ENCODE assay signal across 8 cellular contexts in genomic region chrX:97039363-97040029, GRCh38.
DNase-seq lines count a peak whose midpoint lies in the region; ATAC-seq and TF ChIP-seq lines count a peak whose summit lies in the region.

No MANE protein-coding gene starts in this region.

- peaks cover 0 to 7% (median 0%) of the 10 kb centered on the region in 3 donors for H3K4me1 ChIP-seq in esophagus squamous epithelium

- intact Hi-C loops in left cardiac atrium (cut with DNase I), result no loop called here
- intact Hi-C loops in Right ventricle myocardium inferior (cut with DNase I), result no loop called here
- intact Hi-C loops in esophagus squamous epithelium (cut with DNase I), result no loop called here

- H3K36me3 ChIP-seq in esophagus squamous epithelium, result no peaks in the 10 kb centered on the region

- H3K36me3 Mint-ChIP-seq in activated T-cell treated with anti-CD3 and anti-CD28 coated beads, Interleukin-2, amount 50 U/mL, for 72 hours (ENCODE audit: insufficient read depth in 2 of 2), result no peaks in the 10 kb centered on the region

- H3K27me3 Mint-ChIP-seq in activated T-cell treated with anti-CD3 and anti-CD28 coated beads, Interleukin-2, amount 50 U/mL, for 72 hours (ENCODE audit: low read depth), result no peaks in the 10 kb centered on the region

- H3K27ac Mint-ChIP-seq in activated T-cell treated with anti-CD3 and anti-CD28 coated beads, Interleukin-2, amount 50 U/mL, for 72 hours, result peak overlapping the region; percentile 40

- no peaks in the 10 kb centered on the region for H3K9me3 Mint-ChIP-seq in activated T-cell treated with anti-CD3 and anti-CD28 coated beads, Interleukin-2, amount 50 U/mL, for 72 hours

- H3K27me3 ChIP-seq in esophagus squamous epithelium, result no peaks in the 10 kb centered on the region

- WGBS in esophagus squamous epithelium, 2 donors, result 20 to 41% methylated on average over 3 to 4 of the region's 4 CpGs

- H3K4me3 Mint-ChIP-seq in activated T-cell treated with anti-CD3 and anti-CD28 coated beads, Interleukin-2, amount 50 U/mL, for 72 hours, result peak overlapping the region; percentile 17 to 55

- H3K9me3 ChIP-seq in esophagus squamous epithelium, result no peaks in the 10 kb centered on the region

- DNase-seq in left cardiac atrium (peak; percentile 54), Right ventricle myocardium inferior (ENCODE audit: missing footprints) (no peak), pulmonary artery endothelial cell (ENCODE audit: low read depth, low spot score) (peak; percentile 36), T1000 (lab: John Stamatoyannopoulos, UW) (no peak), HK-2 (ENCODE audit: unreplicated experiment) (no peak), esophagus squamous epithelium (lab: John Stamatoyannopoulos, UW) (no peak)
- DNase-seq in activated T-cell treated with anti-CD3 and anti-CD28 coated beads, Interleukin-2, amount 50 U/mL, for 72 hours, result peak; percentile 0 to 1

- no peak for TF ChIP-seq POLR2A in esophagus squamous epithelium (IDR thresholded peaks at IDR 0.05)

- no peak overlapping the region for H3K27ac ChIP-seq in esophagus squamous epithelium

- H3K4me3 ChIP-seq in esophagus squamous epithelium, result no peak overlapping the region

- no peak for TF ChIP-seq CTCF in esophagus squamous epithelium (IDR thresholded peaks at IDR 0.05)

- ATAC-seq in left cardiac atrium, result no peak
- ATAC-seq in Right ventricle myocardium inferior, result no peak
- peak; percentile 82 for ATAC-seq in HG03025 (IDR thresholded peaks at IDR 0.05; ENCODE audit: low FRiP score, unreplicated experiment)
- peak; percentile 85 to 93 for ATAC-seq in activated T-cell treated with anti-CD3 and anti-CD28 coated beads, Interleukin-2, amount 50 U/mL, for 72 hours (replicated peaks in 1 of 2)

- H3K4me1 Mint-ChIP-seq in activated T-cell treated with anti-CD3 and anti-CD28 coated beads, Interleukin-2, amount 50 U/mL, for 72 hours (ENCODE audit: low read depth), result peaks cover 6% of the 10 kb centered on the region

Comparison
In these comparisons a context has a peak if more than half of its experiments do, and no peak if none do; other contexts are left out.
1. DNase-seq: peak in left cardiac atrium (single experiment), activated T-cell treated with anti-CD3 and anti-CD28 coated beads, Interleukin-2, amount 50 U/mL, for 72 hours (2 of 2) and pulmonary artery endothelial cell (single experiment); none in Right ventricle myocardium inferior (single experiment), T1000 (single experiment), HK-2 (single experiment) and esophagus squamous epithelium (single experiment).
2. ATAC-seq: peak in HG03025 (single experiment) and activated T-cell treated with anti-CD3 and anti-CD28 coated beads, Interleukin-2, amount 50 U/mL, for 72 hours (2 of 2); none in left cardiac atrium (0 of 2) and Right ventricle myocardium inferior (single experiment).